In the genomic region with DNA sequence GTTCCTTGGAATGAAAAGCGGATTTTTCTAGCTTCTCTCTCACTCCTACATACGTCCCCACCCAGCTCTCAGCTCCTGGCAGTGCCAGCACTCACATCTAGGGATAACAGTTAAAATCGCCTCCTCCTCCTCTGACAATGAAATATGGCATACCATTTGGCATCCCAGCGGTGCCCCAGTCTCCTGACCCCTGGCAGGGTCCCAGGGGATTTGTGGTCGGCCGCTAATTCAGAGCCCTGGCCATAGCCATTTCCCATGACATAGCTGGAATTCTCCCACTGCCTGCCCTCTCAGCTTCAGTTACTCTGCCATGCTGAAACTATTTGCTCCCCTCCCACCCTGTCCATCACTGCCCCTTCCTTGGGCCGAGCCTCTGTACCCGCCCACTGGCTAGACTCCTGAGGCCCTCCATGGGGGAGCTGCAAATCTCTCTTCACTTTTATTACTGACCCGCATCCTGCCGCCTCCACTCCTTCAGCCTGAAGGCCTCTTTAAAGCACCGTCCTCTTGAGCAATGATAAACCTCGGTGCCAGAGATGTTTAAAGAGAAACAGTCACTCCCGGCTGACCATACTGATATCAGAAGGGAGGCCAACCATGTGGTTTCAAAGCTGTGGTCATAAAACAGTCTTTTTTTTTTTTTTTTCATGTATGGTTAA, we compare ENCODE assay signal across 9 cellular contexts.
DNase-seq lines count a peak whose midpoint lies in the region; ATAC-seq, FAIRE-seq and TF ChIP-seq lines count a peak whose summit lies in the region.
"Had no signal": no experiment of that assay in that cellular context is flagged by ENCODE, and none has a peak within 500 bp of the region (broad histone marks: within the 10 kb centered on the region; RNA-seq: fewer than 3 reads in every experiment).

No MANE protein-coding gene starts in this region.

- H3F3A ChIP-seq in SK-N-SH (replicated peaks; ENCODE audit: insufficient read depth) = peaks cover 55% of the 10 kb centered on the region

- WGBS in SK-N-SH (ENCODE audit: low lambda C conversion rate) = 15% methylated on average over 13 of the region's 13 CpGs

- CTCF ChIA-PET in BJ (lab: Yijun Ruan, JAX) = interaction anchor here (0.6 to 1.9 kb wide), 10 partner anchors 12 to 231 kb away, joined by 3 to 5 read pairs (median 3); a partner anchor contains a TSS
- CTCF ChIA-PET in SK-N-SH (lab: Yijun Ruan, JAX) = interaction anchor here (0.8 to 2.0 kb wide), 7 partner anchors 8 to 174 kb away, joined by 3 to 10 read pairs (median 4); no protein-coding TSS in a partner anchor
- CTCF ChIA-PET in naive thymus-derived CD4-positive, alpha-beta T cell (lab: Charles Lee) = no interaction called here

- H3K9ac ChIP-seq in SK-N-SH (peak overlapping the region; percentile 62), parathyroid adenoma (no peak overlapping the region)

- peaks cover 0 to 5% (median 0%) of the 10 kb centered on the region in 5 donors for H3K27me3 Mint-ChIP-seq in naive thymus-derived CD4-positive, alpha-beta T cell

- no peaks in the 10 kb centered on the region for H3K4me1 Mint-ChIP-seq in naive thymus-derived CD4-positive, alpha-beta T cell

- no peak overlapping the region for H3K4me3 Mint-ChIP-seq in naive thymus-derived CD4-positive, alpha-beta T cell

- H3K9me3 ChIP-seq in SK-N-SH (peaks cover 13% of the 10 kb centered on the region; the same call in 1 of the 2 replicates), parathyroid adenoma (ENCODE audit: control insufficient read depth, low read length) (no peaks in the 10 kb centered on the region)
- peaks cover 0 to 8% (median 0%) of the 10 kb centered on the region in 3 experiments for H3K9me3 ChIP-seq in naive thymus-derived CD4-positive, alpha-beta T cell (ENCODE audit: control insufficient read depth in 2 of 3, low read length in 3 of 3)

- H3K4me2 ChIP-seq in SK-N-SH (peak overlapping the region; percentile 61), parathyroid adenoma (ENCODE audit: low read length) (peak overlapping the region; percentile 45)

- H3K36me3 Mint-ChIP-seq in naive thymus-derived CD4-positive, alpha-beta T cell = peaks cover 0 to 7% (median 4%) of the 10 kb centered on the region in 5 donors

- H3K4me1 ChIP-seq in SK-N-SH (ENCODE audit: control insufficient read depth in 1 of 2, insufficient read depth in 2 of 2, low read depth in 1 of 2, low read length in 1 of 2) (peaks cover 33 to 37% of the 10 kb centered on the region in 2 experiments), parathyroid adenoma (peaks cover 58% of the 10 kb centered on the region)
- no peaks in the 10 kb centered on the region for H3K4me1 ChIP-seq in naive thymus-derived CD4-positive, alpha-beta T cell (ENCODE audit: control insufficient read depth in 2 of 2, insufficient read depth in 2 of 2, low read length in 2 of 2)

- no peaks in the 10 kb centered on the region for H3K9me2 ChIP-seq in SK-N-SH

- H3K79me2 ChIP-seq in SK-N-SH (ENCODE audit: insufficient read depth) (peaks cover 24% of the 10 kb centered on the region), parathyroid adenoma (peaks cover 32% of the 10 kb centered on the region)

- H3K36me3 ChIP-seq in BJ (ENCODE audit: control insufficient read depth, insufficient read depth, low read length) (no peaks in the 10 kb centered on the region), SK-N-SH (replicated peaks in 1 of 2; ENCODE audit: control insufficient read depth in 1 of 2, insufficient read depth in 2 of 2, low read length in 1 of 2) (peaks cover 1 to 17% of the 10 kb centered on the region in 2 experiments), parathyroid adenoma (ENCODE audit: control insufficient read depth, insufficient read depth, low read length) (no peaks in the 10 kb centered on the region)
- H3K36me3 ChIP-seq in naive thymus-derived CD4-positive, alpha-beta T cell (ENCODE audit: control insufficient read depth in 2 of 3, insufficient read depth in 3 of 3, low read length in 3 of 3) = no peaks in the 10 kb centered on the region

- peak; percentile 44 to 93; a peak in 3 of 4 replicates for TF ChIP-seq EP300 in SK-N-SH (IDR thresholded peaks at IDR 0.05; ENCODE audit: borderline replicate concordance in 1 of 2, low read depth in 1 of 2, low read length in 1 of 2)

- H3K27ac ChIP-seq in SK-N-SH (ENCODE audit: low read depth in 2 of 2, low read length in 1 of 2) = peak overlapping the region; percentile 90 to 97
- H3K27ac ChIP-seq in parathyroid adenoma = peak overlapping the region; percentile 82
- no peak overlapping the region for H3K27ac ChIP-seq in naive thymus-derived CD4-positive, alpha-beta T cell (ENCODE audit: low read depth, low read length)

- FAIRE-seq in frontal cortex (lab: Jason Lieb, UNC) = no peak

- intact Hi-C loops in naive thymus-derived CD4-positive, alpha-beta T cell (cut with micrococcal nuclease) = no loop called here

- TF ChIP-seq CTCF in BJ (IDR thresholded peaks at IDR 0.05; ENCODE audit: insufficient read depth, low read depth, low read length) (no peak), SK-N-SH (IDR thresholded peaks at IDR 0.05) (no peak), parathyroid adenoma (IDR thresholded peaks at IDR 0.05) (no peak)

- no peak for TF ChIP-seq RAD21 in SK-N-SH (IDR thresholded peaks at IDR 0.05; ENCODE audit: low read length)

- H2AFZ ChIP-seq in SK-N-SH (ENCODE audit: low read depth) (no peak overlapping the region), parathyroid adenoma (peak overlapping the region; percentile 25)

- H3K4me3 ChIP-seq in BJ (ENCODE audit: low read depth, low read length) (no peak overlapping the region), SK-N-SH (ENCODE audit: low read depth in 2 of 2, low read length in 1 of 2) (no peak overlapping the region), parathyroid adenoma (ENCODE audit: low read depth, low read length) (no peak overlapping the region)
- H3K4me3 ChIP-seq in naive thymus-derived CD4-positive, alpha-beta T cell (ENCODE audit: low read length) = no peak overlapping the region

- peak; percentile 91 for DNase-seq in BJ (ENCODE audit: low read depth)
- DNase-seq in SK-N-SH = peak; percentile 25
- DNase-seq in fibroblast of the conjunctiva (ENCODE audit: low read depth) = peak; percentile 87
- no peak for DNase-seq in frontal cortex (ENCODE audit: low spot score in 2 of 2)
- DNase-seq in RKO (ENCODE audit: low spot score) = no peak
- DNase-seq in naive thymus-derived CD4-positive, alpha-beta T cell = no peak
- DNase-seq in midbrain (lab: John Stamatoyannopoulos, UW) = no peak
- DNase-seq: NCI-H446 treated with DMSO at 0.1 percent for 48 hours had no signal

- no peak overlapping the region for H3K27ac Mint-ChIP-seq in naive thymus-derived CD4-positive, alpha-beta T cell

- H4K20me1 ChIP-seq in SK-N-SH (ENCODE audit: insufficient read depth) = no peaks in the 10 kb centered on the region

- no peak for ATAC-seq in naive thymus-derived CD4-positive, alpha-beta T cell

- no peaks in the 10 kb centered on the region for H3K27me3 ChIP-seq in BJ (ENCODE audit: control insufficient read depth, insufficient read depth, low read length)
- H3K27me3 ChIP-seq in SK-N-SH (ENCODE audit: insufficient read depth) = no peaks in the 10 kb centered on the region
- no peaks in the 10 kb centered on the region for H3K27me3 ChIP-seq in parathyroid adenoma (ENCODE audit: control insufficient read depth, insufficient read depth, low read length)
- no peaks in the 10 kb centered on the region for H3K27me3 ChIP-seq in naive thymus-derived CD4-positive, alpha-beta T cell (ENCODE audit: control insufficient read depth in 2 of 2, insufficient read depth in 2 of 2, low read length in 2 of 2)

- POLR2A ChIA-PET in BJ (lab: Charles Lee) (interaction anchor here (0.6 to 0.9 kb wide), 2 partner anchors 52 to 140 kb away, joined by 3 read pairs; a partner anchor contains a TSS), SK-N-SH (lab: Yijun Ruan, JAX) (interaction anchor here (0.6 to 1.6 kb wide), 3 partner anchors 61 to 140 kb away, joined by 3 to 4 read pairs (median 3); a partner anchor contains a TSS)
- POLR2A ChIA-PET in naive thymus-derived CD4-positive, alpha-beta T cell (lab: Charles Lee) = no interaction called here

- H3K9me3 Mint-ChIP-seq in naive thymus-derived CD4-positive, alpha-beta T cell = peaks cover 4 to 43% (median 14%) of the 10 kb centered on the region in 11 donors

TF ChIP-seq in SK-N-SH, 30 proteins besides CTCF, POLR2A, EP300 and RAD21 (continues in another document):
- TF ChIP-seq GATA2 (CRISPR knock-in tag; IDR thresholded peaks at IDR 0.05) = no peak
- TF ChIP-seq TAF1 (IDR thresholded peaks at IDR 0.05; ENCODE audit: borderline replicate concordance, low read depth, low read length) = no peak; the same call in 1 of the 2 replicates
- peak; percentile 98 for TF ChIP-seq TEAD4 (IDR thresholded peaks at IDR 0.05; ENCODE audit: borderline replicate concordance, insufficient read depth)
- TF ChIP-seq FOXM1 (IDR thresholded peaks at IDR 0.05; ENCODE audit: low read depth) = 0 out of 2 replicates have a peak, but pooled peaks have one; percentile 38
- TF ChIP-seq RXRA (IDR thresholded peaks at IDR 0.05; ENCODE audit: borderline replicate concordance, low read depth) = peak; percentile 96
- TF ChIP-seq, protein P1, sequence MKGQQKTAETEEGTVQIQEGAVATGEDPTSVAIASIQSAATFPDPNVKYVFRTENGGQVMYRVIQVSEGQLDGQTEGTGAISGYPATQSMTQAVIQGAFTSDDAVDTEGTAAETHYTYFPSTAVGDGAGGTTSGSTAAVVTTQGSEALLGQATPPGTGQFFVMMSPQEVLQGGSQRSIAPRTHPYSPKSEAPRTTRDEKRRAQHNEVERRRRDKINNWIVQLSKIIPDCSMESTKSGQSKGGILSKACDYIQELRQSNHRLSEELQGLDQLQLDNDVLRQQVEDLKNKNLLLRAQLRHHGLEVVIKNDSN (IDR thresholded peaks at IDR 0.05; ENCODE audit: borderline replicate concordance, low read depth) = 0 out of 2 replicates have a peak, but pooled peaks have one; percentile 10
- peak; percentile 75 for TF ChIP-seq JUND (IDR thresholded peaks at IDR 0.05)
- peak; percentile 97 for TF ChIP-seq NFIC (IDR thresholded peaks at IDR 0.05; ENCODE audit: borderline replicate concordance)
- TF ChIP-seq GABPA (IDR thresholded peaks at IDR 0.05; ENCODE audit: low read depth) = no peak
- peak; percentile 51 for TF ChIP-seq POLR2AphosphoS5 (IDR thresholded peaks at IDR 0.05; ENCODE audit: low read depth, low read length)
- 0 out of 2 replicates have a peak, but pooled peaks have one; percentile 14 for TF ChIP-seq SIN3A (IDR thresholded peaks at IDR 0.05; ENCODE audit: borderline replicate concordance, low read depth, low read length)
- TF ChIP-seq YY1 (IDR thresholded peaks at IDR 0.05; ENCODE audit: low read depth) = no peak
- TF ChIP-seq, protein P2, sequence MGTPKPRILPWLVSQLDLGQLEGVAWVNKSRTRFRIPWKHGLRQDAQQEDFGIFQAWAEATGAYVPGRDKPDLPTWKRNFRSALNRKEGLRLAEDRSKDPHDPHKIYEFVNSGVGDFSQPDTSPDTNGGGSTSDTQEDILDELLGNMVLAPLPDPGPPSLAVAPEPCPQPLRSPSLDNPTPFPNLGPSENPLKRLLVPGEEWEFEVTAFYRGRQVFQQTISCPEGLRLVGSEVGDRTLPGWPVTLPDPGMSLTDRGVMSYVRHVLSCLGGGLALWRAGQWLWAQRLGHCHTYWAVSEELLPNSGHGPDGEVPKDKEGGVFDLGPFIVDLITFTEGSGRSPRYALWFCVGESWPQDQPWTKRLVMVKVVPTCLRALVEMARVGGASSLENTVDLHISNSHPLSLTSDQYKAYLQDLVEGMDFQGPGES (IDR thresholded peaks at IDR 0.05; ENCODE audit: low read depth, low read length) = no peak

Comparison
In these comparisons a context has a peak if more than half of its experiments do, and no peak if none do; other contexts are left out.
1. DNase-seq: peak in BJ (single experiment), SK-N-SH (single experiment) and fibroblast of the conjunctiva (single experiment); none in frontal cortex (0 of 2), RKO (single experiment), naive thymus-derived CD4-positive, alpha-beta T cell (0 of 9) and midbrain (single experiment).